In genomic region chr6:52306972-52307849, GRCh38 we compare ENCODE assay signal across 1 cellular context.
TF ChIP-seq lines count a peak whose summit lies in the region.

No MANE protein-coding gene starts in this region.

TF ChIP-seq in HEK293T, 16 proteins besides CTCF, POLR2A, EP300 and RAD21 (continued from another document):
- TF ChIP-seq BHLHE40 (IDR thresholded peaks at IDR 0.05; ENCODE audit: borderline replicate concordance) (no peak), FOXM1 (IDR thresholded peaks at IDR 0.05; ENCODE audit: borderline replicate concordance) (no peak)
